In the genomic region with DNA sequence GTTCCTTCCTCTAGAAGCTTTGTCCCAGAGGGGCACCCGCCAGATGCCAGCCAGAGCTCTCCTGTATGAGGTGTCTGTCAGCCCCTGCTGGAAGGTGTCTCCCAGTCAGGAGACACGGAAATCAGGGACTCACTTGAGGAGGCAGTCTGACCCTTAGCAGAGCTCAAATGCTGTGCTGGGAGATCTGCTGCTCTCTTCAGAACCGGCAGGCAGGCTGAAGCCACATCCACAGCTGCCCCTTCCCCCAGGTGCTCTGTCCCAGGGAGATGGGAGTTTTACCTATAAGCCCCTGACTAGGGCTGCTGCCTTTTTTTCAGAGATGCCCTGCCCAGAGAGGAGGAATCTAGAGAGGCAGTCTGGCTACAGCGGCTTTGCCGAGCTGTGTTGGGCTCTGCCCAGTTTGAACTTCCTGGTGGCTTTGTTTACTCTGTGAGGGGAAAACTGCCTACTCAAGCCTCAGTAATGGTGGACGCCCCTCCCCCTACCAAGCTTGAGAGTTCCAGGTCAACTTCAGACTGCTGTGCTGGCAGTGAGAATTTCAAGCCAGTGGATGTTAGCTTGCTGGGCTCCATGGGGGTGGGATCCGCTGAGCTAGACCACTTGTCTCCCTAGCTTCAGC, we compare ENCODE assay signal across 1 cellular context.
TF ChIP-seq lines count a peak whose summit lies in the region.
"Not testable (repeated sequence)": the region's sequence is repeated elsewhere in the genome, so short reads cannot be mapped to it uniquely, and the experiment has no call there.

No MANE protein-coding gene starts in this region.

TF ChIP-seq in HepG2, 621 proteins besides CTCF, POLR2A, EP300 and RAD21:
- not testable (repeated sequence) for TF ChIP-seq FOXA1 (IDR thresholded peaks at IDR 0.05); SOX13 (CRISPR knock-in tag; conservative IDR thresholded peaks at IDR 0.05 in 1 of 2, IDR thresholded peaks at IDR 0.05 in 1 of 2)
- peak; percentile 69 for TF ChIP-seq FOXA1 (CRISPR knock-in tag; IDR thresholded peaks at IDR 0.05)
- TF ChIP-seq SALL1 (CRISPR knock-in tag; IDR thresholded peaks at IDR 0.05), result 0 out of 2 replicates have a peak, but pooled peaks have one; percentile 21
- TF ChIP-seq ELF3 (CRISPR knock-in tag; IDR thresholded peaks at IDR 0.05), result peak; percentile 89
- peak; percentile 35; the same call in 1 of the 2 replicates for TF ChIP-seq MAFF (IDR thresholded peaks at IDR 0.05; ENCODE audit: low read depth, low read length)
- TF ChIP-seq FOXA3 (CRISPR knock-in tag; IDR thresholded peaks at IDR 0.05), result peak; percentile 69
- 0 out of 2 replicates have a peak, but pooled peaks have one; percentile 20 for TF ChIP-seq SAP130 (CRISPR knock-in tag; IDR thresholded peaks at IDR 0.05; ENCODE audit: low read depth)
- TF ChIP-seq KAT8 (CRISPR knock-in tag; IDR thresholded peaks at IDR 0.05), result 0 out of 2 replicates have a peak, but pooled peaks have one; percentile 21
- TF ChIP-seq, protein P1, sequence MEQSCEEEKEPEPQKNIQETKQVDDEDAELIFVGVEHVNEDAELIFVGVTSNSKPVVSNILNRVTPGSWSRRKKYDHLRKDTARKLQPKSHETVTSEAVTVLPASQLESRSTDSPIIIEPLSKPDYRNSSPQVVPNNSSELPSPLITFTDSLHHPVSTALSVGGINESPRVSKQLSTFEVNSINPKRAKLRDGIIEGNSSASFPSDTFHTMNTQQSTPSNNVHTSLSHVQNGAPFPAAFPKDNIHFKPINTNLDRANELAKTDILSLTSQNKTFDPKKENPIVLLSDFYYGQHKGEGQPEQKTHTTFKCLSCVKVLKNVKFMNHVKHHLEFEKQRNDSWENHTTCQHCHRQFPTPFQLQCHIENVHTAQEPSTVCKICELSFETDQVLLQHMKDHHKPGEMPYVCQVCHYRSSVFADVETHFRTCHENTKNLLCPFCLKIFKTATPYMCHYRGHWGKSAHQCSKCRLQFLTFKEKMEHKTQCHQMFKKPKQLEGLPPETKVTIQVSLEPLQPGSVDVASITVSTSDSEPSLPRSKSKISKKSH (CRISPR knock-in tag; IDR thresholded peaks at IDR 0.05; ENCODE audit: borderline replicate concordance), result peak; percentile 24; the same call in 1 of the 2 replicates
- TF ChIP-seq ZNF331 (CRISPR knock-in tag; IDR thresholded peaks at IDR 0.05), result 0 out of 2 replicates have a peak, but pooled peaks have one; percentile 16
- TF ChIP-seq, protein P2, sequence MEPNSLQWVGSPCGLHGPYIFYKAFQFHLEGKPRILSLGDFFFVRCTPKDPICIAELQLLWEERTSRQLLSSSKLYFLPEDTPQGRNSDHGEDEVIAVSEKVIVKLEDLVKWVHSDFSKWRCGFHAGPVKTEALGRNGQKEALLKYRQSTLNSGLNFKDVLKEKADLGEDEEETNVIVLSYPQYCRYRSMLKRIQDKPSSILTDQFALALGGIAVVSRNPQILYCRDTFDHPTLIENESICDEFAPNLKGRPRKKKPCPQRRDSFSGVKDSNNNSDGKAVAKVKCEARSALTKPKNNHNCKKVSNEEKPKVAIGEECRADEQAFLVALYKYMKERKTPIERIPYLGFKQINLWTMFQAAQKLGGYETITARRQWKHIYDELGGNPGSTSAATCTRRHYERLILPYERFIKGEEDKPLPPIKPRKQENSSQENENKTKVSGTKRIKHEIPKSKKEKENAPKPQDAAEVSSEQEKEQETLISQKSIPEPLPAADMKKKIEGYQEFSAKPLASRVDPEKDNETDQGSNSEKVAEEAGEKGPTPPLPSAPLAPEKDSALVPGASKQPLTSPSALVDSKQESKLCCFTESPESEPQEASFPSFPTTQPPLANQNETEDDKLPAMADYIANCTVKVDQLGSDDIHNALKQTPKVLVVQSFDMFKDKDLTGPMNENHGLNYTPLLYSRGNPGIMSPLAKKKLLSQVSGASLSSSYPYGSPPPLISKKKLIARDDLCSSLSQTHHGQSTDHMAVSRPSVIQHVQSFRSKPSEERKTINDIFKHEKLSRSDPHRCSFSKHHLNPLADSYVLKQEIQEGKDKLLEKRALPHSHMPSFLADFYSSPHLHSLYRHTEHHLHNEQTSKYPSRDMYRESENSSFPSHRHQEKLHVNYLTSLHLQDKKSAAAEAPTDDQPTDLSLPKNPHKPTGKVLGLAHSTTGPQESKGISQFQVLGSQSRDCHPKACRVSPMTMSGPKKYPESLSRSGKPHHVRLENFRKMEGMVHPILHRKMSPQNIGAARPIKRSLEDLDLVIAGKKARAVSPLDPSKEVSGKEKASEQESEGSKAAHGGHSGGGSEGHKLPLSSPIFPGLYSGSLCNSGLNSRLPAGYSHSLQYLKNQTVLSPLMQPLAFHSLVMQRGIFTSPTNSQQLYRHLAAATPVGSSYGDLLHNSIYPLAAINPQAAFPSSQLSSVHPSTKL (CRISPR knock-in tag; IDR thresholded peaks at IDR 0.05), result 0 out of 2 replicates have a peak, but pooled peaks have one; percentile 25
- 0 out of 2 replicates have a peak, but pooled peaks have one; percentile 25 for TF ChIP-seq SOX13 (IDR thresholded peaks at IDR 0.05)
- TF ChIP-seq, protein P3, sequence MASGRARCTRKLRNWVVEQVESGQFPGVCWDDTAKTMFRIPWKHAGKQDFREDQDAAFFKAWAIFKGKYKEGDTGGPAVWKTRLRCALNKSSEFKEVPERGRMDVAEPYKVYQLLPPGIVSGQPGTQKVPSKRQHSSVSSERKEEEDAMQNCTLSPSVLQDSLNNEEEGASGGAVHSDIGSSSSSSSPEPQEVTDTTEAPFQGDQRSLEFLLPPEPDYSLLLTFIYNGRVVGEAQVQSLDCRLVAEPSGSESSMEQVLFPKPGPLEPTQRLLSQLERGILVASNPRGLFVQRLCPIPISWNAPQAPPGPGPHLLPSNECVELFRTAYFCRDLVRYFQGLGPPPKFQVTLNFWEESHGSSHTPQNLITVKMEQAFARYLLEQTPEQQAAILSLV (CRISPR knock-in tag; IDR thresholded peaks at IDR 0.05; ENCODE audit: borderline replicate concordance), result 0 out of 2 replicates have a peak, but pooled peaks have one; percentile 20
- TF ChIP-seq, protein P4, sequence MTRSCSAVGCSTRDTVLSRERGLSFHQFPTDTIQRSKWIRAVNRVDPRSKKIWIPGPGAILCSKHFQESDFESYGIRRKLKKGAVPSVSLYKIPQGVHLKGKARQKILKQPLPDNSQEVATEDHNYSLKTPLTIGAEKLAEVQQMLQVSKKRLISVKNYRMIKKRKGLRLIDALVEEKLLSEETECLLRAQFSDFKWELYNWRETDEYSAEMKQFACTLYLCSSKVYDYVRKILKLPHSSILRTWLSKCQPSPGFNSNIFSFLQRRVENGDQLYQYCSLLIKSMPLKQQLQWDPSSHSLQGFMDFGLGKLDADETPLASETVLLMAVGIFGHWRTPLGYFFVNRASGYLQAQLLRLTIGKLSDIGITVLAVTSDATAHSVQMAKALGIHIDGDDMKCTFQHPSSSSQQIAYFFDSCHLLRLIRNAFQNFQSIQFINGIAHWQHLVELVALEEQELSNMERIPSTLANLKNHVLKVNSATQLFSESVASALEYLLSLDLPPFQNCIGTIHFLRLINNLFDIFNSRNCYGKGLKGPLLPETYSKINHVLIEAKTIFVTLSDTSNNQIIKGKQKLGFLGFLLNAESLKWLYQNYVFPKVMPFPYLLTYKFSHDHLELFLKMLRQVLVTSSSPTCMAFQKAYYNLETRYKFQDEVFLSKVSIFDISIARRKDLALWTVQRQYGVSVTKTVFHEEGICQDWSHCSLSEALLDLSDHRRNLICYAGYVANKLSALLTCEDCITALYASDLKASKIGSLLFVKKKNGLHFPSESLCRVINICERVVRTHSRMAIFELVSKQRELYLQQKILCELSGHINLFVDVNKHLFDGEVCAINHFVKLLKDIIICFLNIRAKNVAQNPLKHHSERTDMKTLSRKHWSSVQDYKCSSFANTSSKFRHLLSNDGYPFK (CRISPR knock-in tag; IDR thresholded peaks at IDR 0.05; ENCODE audit: borderline replicate concordance), result peak; percentile 47; the same call in 1 of the 2 replicates
- TF ChIP-seq, protein P5, sequence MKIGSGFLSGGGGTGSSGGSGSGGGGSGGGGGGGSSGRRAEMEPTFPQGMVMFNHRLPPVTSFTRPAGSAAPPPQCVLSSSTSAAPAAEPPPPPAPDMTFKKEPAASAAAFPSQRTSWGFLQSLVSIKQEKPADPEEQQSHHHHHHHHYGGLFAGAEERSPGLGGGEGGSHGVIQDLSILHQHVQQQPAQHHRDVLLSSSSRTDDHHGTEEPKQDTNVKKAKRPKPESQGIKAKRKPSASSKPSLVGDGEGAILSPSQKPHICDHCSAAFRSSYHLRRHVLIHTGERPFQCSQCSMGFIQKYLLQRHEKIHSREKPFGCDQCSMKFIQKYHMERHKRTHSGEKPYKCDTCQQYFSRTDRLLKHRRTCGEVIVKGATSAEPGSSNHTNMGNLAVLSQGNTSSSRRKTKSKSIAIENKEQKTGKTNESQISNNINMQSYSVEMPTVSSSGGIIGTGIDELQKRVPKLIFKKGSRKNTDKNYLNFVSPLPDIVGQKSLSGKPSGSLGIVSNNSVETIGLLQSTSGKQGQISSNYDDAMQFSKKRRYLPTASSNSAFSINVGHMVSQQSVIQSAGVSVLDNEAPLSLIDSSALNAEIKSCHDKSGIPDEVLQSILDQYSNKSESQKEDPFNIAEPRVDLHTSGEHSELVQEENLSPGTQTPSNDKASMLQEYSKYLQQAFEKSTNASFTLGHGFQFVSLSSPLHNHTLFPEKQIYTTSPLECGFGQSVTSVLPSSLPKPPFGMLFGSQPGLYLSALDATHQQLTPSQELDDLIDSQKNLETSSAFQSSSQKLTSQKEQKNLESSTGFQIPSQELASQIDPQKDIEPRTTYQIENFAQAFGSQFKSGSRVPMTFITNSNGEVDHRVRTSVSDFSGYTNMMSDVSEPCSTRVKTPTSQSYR (CRISPR knock-in tag; IDR thresholded peaks at IDR 0.05; ENCODE audit: borderline replicate concordance), result peak; percentile 88
- peak; percentile 47; the same call in 1 of the 2 replicates for TF ChIP-seq ZNF350 (CRISPR knock-in tag; IDR thresholded peaks at IDR 0.05; ENCODE audit: borderline replicate concordance, low read depth)
- peak; percentile 99 for TF ChIP-seq ZNF17 (CRISPR knock-in tag; IDR thresholded peaks at IDR 0.05)
- 0 out of 2 replicates have a peak, but pooled peaks have one; percentile 11 for TF ChIP-seq ZMYM3 (CRISPR knock-in tag; IDR thresholded peaks at IDR 0.05)
